ENCODE assay signal across 18 cellular contexts in the genomic region with DNA sequence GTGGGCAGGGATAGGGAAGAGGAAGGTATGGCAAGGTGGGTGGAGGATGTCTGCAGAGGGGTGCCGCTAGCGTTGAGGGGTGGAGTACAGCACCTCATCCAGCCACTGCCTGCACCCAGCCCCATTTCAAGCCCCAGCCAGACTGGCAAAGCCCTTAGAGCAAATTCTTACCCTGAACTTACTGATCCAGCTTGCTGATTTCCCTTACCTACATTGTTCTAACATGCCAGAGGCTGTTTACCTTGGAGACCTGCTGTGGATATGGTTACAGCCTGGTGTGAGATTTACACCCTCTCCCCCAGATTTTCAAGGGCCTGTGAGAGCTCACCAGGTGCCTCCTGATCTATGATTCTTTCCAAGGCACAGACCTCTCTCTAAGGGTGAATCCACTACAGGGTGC.
A peak's percentile ranks its signal among the peaks of the same experiment; 100 is the strongest.
DNase-seq lines count a peak whose midpoint lies in the region; ATAC-seq and TF ChIP-seq lines count a peak whose summit lies in the region.
"Had no signal": no experiment of that assay in that cellular context is flagged by ENCODE, and none has a peak within 500 bp of the region (broad histone marks: within the 10 kb centered on the region; RNA-seq: fewer than 3 reads in every experiment).

No MANE protein-coding gene starts in this region.

- H3K27ac ChIP-seq in osteoblast (ENCODE audit: low read depth, low read length) = no peak overlapping the region
- H3K27ac ChIP-seq: SJSA1 had no signal

- TF ChIP-seq CTCF in osteoblast (IDR thresholded peaks at IDR 0.05; ENCODE audit: extremely low read depth, low read depth, low read length) = no peak

- no peak overlapping the region for H3K4me2 ChIP-seq in osteoblast (ENCODE audit: insufficient read depth, low read length)

- DNase-seq in NCI-H2107 treated with DMSO at 0.1 percent for 48 hours (lab: John Stamatoyannopoulos, UW; ENCODE audit: unreplicated experiment) = peak; percentile 6
- DNase-seq in NCI-H2107 (lab: John Stamatoyannopoulos, UW) = no peak
- DNase-seq in NCI-H146 treated with DMSO at 0.1 percent for 48 hours (lab: John Stamatoyannopoulos, UW; ENCODE audit: unreplicated experiment) = peak; percentile 91
- DNase-seq in NCI-H69 (lab: John Stamatoyannopoulos, UW) = peak; percentile 39
- DNase-seq in osteoblast (ENCODE audit: insufficient read length, low spot score, missing footprints) = peak; percentile 8
- DNase-seq: DMS 273 treated with DMSO at 0.1 percent for 48 hours, KBM-7, MV-4-11, NCI-H2029, NCI-H446 treated with DMSO at 0.1 percent for 48 hours, SW 1271, T-helper 2 cell had no signal

- H3K27me3 ChIP-seq in osteoblast (ENCODE audit: insufficient read depth, low read length) = no peaks in the 10 kb centered on the region
- H3K27me3 ChIP-seq: SJSA1 had no signal

- no peaks in the 10 kb centered on the region for H4K20me1 ChIP-seq in osteoblast (ENCODE audit: insufficient read depth, low read length)

- no peaks in the 10 kb centered on the region for H3K36me3 ChIP-seq in osteoblast (ENCODE audit: insufficient read depth, low read length)
- H3K36me3 ChIP-seq: SJSA1 had no signal

- no peak overlapping the region for H3K4me3 ChIP-seq in osteoblast (ENCODE audit: insufficient read depth, low read length)
- H3K4me3 ChIP-seq: GM12878, SJSA1 had no signal

- no peaks in the 10 kb centered on the region for H3K79me2 ChIP-seq in osteoblast (ENCODE audit: insufficient read depth, low read length)

- H3K9me3 ChIP-seq in osteoblast (ENCODE audit: low read depth, low read length) = no peaks in the 10 kb centered on the region

- no peaks in the 10 kb centered on the region for H3K4me1 ChIP-seq in osteoblast (ENCODE audit: insufficient read depth, low read length)
- H3K4me1 ChIP-seq: SJSA1 had no signal

- ATAC-seq in GM18517 (IDR thresholded peaks at IDR 0.05; ENCODE audit: unreplicated experiment) (no peak), GM21786 (IDR thresholded peaks at IDR 0.05; ENCODE audit: unreplicated experiment) (no peak), HG02973 (IDR thresholded peaks at IDR 0.05; ENCODE audit: unreplicated experiment) (no peak)
- ATAC-seq: GM12878, Panc1 had no signal

- H2AFZ ChIP-seq in osteoblast (ENCODE audit: low read length) = no peak overlapping the region
